In the genomic region with DNA sequence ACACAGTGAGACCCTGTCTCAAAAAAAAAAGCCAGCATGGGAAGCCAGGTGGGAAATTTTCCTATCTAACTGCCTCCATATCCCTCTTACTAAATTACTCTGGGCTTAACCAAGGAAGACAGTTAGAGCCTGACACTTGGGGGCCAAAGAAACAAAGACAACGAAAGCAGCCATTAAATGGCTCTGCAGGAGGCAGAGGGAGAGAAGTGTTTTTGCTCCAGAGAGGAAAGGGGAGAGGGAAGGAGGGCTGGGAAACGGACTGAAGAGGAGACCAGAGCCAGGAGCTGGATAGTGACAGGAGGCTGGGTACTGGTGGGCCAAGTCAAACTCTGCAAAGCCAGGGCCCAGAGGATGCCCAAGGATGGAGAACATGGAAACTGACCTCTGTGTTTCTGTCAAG, we compare ENCODE assay signal across 26 cellular contexts. TPM values are rescaled to one million over a fixed set of nuclear protein-coding genes. Genes with fewer than 3 reads are reported as not detected.
"Had no signal": no experiment of that assay in that cellular context is flagged by ENCODE, and none has a peak within 500 bp of the region (broad histone marks: within the 10 kb centered on the region; RNA-seq: fewer than 3 reads in every experiment).

No MANE protein-coding gene starts in this region.

- H3K9me3 ChIP-seq: colonic mucosa, transverse colon had no signal

- H3K27me3 ChIP-seq: breast epithelium, colonic mucosa, dorsolateral prefrontal cortex, transverse colon had no signal

- H3K4me1 Mint-ChIP-seq: activated B cell treated with CpG ODN at 0.5 μM for 24 hours; activated CD4-positive, alpha-beta T cell treated with anti-CD3 and anti-CD28 coated beads for 36 hours; stimulated activated naive B cell treated with anti-CD40 and anti-IgM and Interleukin-4, amounts not matched to agents 10 μg/mL and 1 μg/mL and 100 μg/mL, for 72 hours had no signal

- ATAC-seq: activated CD4-positive, alpha-beta T cell treated with anti-CD3 and anti-CD28 coated beads for 36 hours; activated T-helper 17 cell treated with anti-CD3 and anti-CD28 coated beads, Interleukin-2, amount 50 U/mL, for 72 hours; left colon; stimulated activated naive B cell treated with anti-CD40 and anti-IgM and Interleukin-4, amounts not matched to agents 10 μg/mL and 1 μg/mL and 100 μg/mL, for 72 hours had no signal

- H3K4me1 ChIP-seq: breast epithelium, colonic mucosa, transverse colon had no signal

- H3K36me3 ChIP-seq: breast epithelium, colonic mucosa, transverse colon had no signal

- H3K4me3 ChIP-seq: breast epithelium, colonic mucosa, dorsolateral prefrontal cortex, transverse colon had no signal

- H3K4me3 Mint-ChIP-seq: activated B cell treated with CpG ODN at 0.5 μM for 24 hours; activated CD4-positive, alpha-beta T cell treated with anti-CD3 and anti-CD28 coated beads for 36 hours; activated naive CD8-positive, alpha-beta T cell treated with anti-CD3 and anti-CD28 coated beads for 36 hours; activated T-cell treated with anti-CD3 and anti-CD28 coated beads, Interleukin-2, amount 50 U/mL, for 24 hours; activated T-helper 17 cell treated with anti-CD3 and anti-CD28 coated beads, Interleukin-2, amount 50 U/mL, for 72 hours; memory B cell; stimulated activated naive B cell treated with anti-CD40 and anti-IgM and Interleukin-4, amounts not matched to agents 10 μg/mL and 1 μg/mL and 100 μg/mL, for 72 hours; T-helper 1 cell treated with Interleukin-12 subunit alpha and Interleukin-12 subunit beta and Interleukin-4 antibody, amounts not matched to agents 30 μg/mL and 1 μg/mL, for 36 hours had no signal

- H3K27ac Mint-ChIP-seq: activated B cell treated with CpG ODN at 0.5 μM for 24 hours; activated CD4-positive, alpha-beta T cell treated with anti-CD3 and anti-CD28 coated beads for 36 hours; activated naive CD8-positive, alpha-beta T cell treated with anti-CD3 and anti-CD28 coated beads for 36 hours; activated T-cell treated with anti-CD3 and anti-CD28 coated beads, Interleukin-2, amount 50 U/mL, for 24 hours; memory B cell; progenitor cell of endocrine pancreas; stimulated activated naive B cell treated with anti-CD40 and anti-IgM and Interleukin-4, amounts not matched to agents 10 μg/mL and 1 μg/mL and 100 μg/mL, for 72 hours; T-helper 1 cell treated with Interleukin-12 subunit alpha and Interleukin-12 subunit beta and Interleukin-4 antibody, amounts not matched to agents 30 μg/mL and 1 μg/mL, for 36 hours had no signal

- H3K27me3 Mint-ChIP-seq: activated B cell treated with CpG ODN at 0.5 μM for 24 hours; activated CD4-positive, alpha-beta T cell treated with anti-CD3 and anti-CD28 coated beads for 36 hours; activated naive CD8-positive, alpha-beta T cell treated with anti-CD3 and anti-CD28 coated beads for 36 hours; activated T-cell treated with anti-CD3 and anti-CD28 coated beads, Interleukin-2, amount 50 U/mL, for 24 hours; activated T-helper 17 cell treated with anti-CD3 and anti-CD28 coated beads, Interleukin-2, amount 50 U/mL, for 72 hours; memory B cell; progenitor cell of endocrine pancreas; stimulated activated naive B cell treated with anti-CD40 and anti-IgM and Interleukin-4, amounts not matched to agents 10 μg/mL and 1 μg/mL and 100 μg/mL, for 72 hours had no signal

- DNase-seq: activated B cell treated with CpG ODN at 0.5 μM for 24 hours; activated CD4-positive, alpha-beta T cell treated with anti-CD3 and anti-CD28 coated beads for 36 hours; activated CD4-positive, alpha-beta T cell treated with anti-CD3 and anti-CD28 coated beads, Interleukin-2, amount 50 U/mL, for 4 hours; activated CD8-positive, alpha-beta memory T cell treated with anti-CD3 and anti-CD28 coated beads for 24 hours; activated CD8-positive, alpha-beta memory T cell treated with anti-CD3 and anti-CD28 coated beads, Interleukin-2, amount 50 U/mL, for 4 hours; activated naive CD4-positive, alpha-beta T cell; activated naive CD8-positive, alpha-beta T cell treated with anti-CD3 and anti-CD28 coated beads for 36 hours; activated T-cell treated with anti-CD3 and anti-CD28 coated beads, Interleukin-2, amount 50 U/mL, for 24 hours; amniotic stem cell; colonic mucosa; dorsolateral prefrontal cortex; islet precursor cell; left colon; retina; stimulated activated CD4-positive, alpha-beta T cell treated with anti-CD3 and anti-CD28 coated beads, Interleukin-2, amount 100 ng/mL, for 48 hours; stimulated activated CD8-positive, alpha-beta memory T cell treated with anti-CD3 and anti-CD28 coated beads, Interleukin-4, amount 100 ng/mL, for 48 hours; stimulated activated naive B cell treated with anti-CD40 and anti-IgM and Interleukin-4, amounts not matched to agents 10 μg/mL and 1 μg/mL and 100 μg/mL, for 72 hours; T1000; transverse colon had no signal

- H3K27ac ChIP-seq: breast epithelium, colonic mucosa, dorsolateral prefrontal cortex, epithelial cell of prostate, transverse colon had no signal

RNA-seq across cellular contexts. Expression of gene MYL9, which starts 21.4 kb away (rescaled TPM):
- polyA plus RNA-seq: neural cell had no signal
